In genomic region chr21:46455575-46456385, GRCh38 we compare ENCODE assay signal across 9 cellular contexts. TPM values are rescaled to one million over a fixed set of nuclear protein-coding genes. Genes with fewer than 3 reads are reported as not detected.
DNase-seq lines count a peak whose midpoint lies in the region; ATAC-seq and TF ChIP-seq lines count a peak whose summit lies in the region.
"Had no signal": no experiment of that assay in that cellular context is flagged by ENCODE, and none has a peak within 500 bp of the region (broad histone marks: within the 10 kb centered on the region; RNA-seq: fewer than 3 reads in every experiment).

No MANE protein-coding gene starts in this region.

- no peaks in the 10 kb centered on the region for H3K27me3 ChIP-seq in fibroblast of lung (ENCODE audit: control insufficient read depth, insufficient read depth, low read length)

- peak; percentile 71 for DNase-seq in ELR (ENCODE audit: low read depth)
- DNase-seq in SW480 (ENCODE audit: low spot score) = peak; percentile 56
- peak; percentile 27 to 85 for DNase-seq in fibroblast of lung (ENCODE audit: low read depth in 2 of 2)
- DNase-seq in posterior cingulate gyrus = peak in 6 of 10 donors; percentile 37 to 94 (median 54)
- DNase-seq: activated naive CD4-positive, alpha-beta T cell treated with anti-CD3 and anti-CD28 coated beads for 36 hours had no signal

- H4K20me1 ChIP-seq in fibroblast of lung (ENCODE audit: control insufficient read depth, extremely low read depth, insufficient read depth, low read length) = no peaks in the 10 kb centered on the region

- no peak for TF ChIP-seq CTCF in fibroblast of lung (conservative IDR thresholded peaks at IDR 0.05 in 1 of 2, IDR thresholded peaks at IDR 0.05 in 1 of 2; ENCODE audit: low read depth in 1 of 2, low read length in 2 of 2)

- peaks cover 3% of the 10 kb centered on the region for H3K4me1 ChIP-seq in fibroblast of lung (ENCODE audit: control insufficient read depth, extremely low read depth, insufficient read depth, low read length)

- no peak overlapping the region for H3K4me2 ChIP-seq in fibroblast of lung (ENCODE audit: extremely low read depth, insufficient read depth, low read length)

- intact Hi-C loops in posterior cingulate gyrus (cut with DNase I) = loop anchor here (5.0 to 10.0 kb wide), 2 partner anchors 131 to 168 kb away; partner anchors contain the start of genes C21orf58, MCM3AP, PCNT and YBEY

- H3K9me3 ChIP-seq in fibroblast of lung (ENCODE audit: control insufficient read depth, insufficient read depth, low read depth, low read length) = no peaks in the 10 kb centered on the region

- H3K79me2 ChIP-seq in fibroblast of lung (ENCODE audit: control insufficient read depth, insufficient read depth, low read length) = peaks cover 23% of the 10 kb centered on the region

- peak overlapping the region; percentile 2 for H3K27ac ChIP-seq in fibroblast of lung (ENCODE audit: insufficient read depth, low read length)

- no peak overlapping the region for H3K4me3 ChIP-seq in fibroblast of lung (replicated peaks in 1 of 4; ENCODE audit: control extremely low read depth in 1 of 4, insufficient read depth in 1 of 4, low read depth in 3 of 4, low read length in 4 of 4)

- no peak overlapping the region for H3K9ac ChIP-seq in fibroblast of lung (ENCODE audit: insufficient read depth, low read length)

- H3K36me3 ChIP-seq in fibroblast of lung (ENCODE audit: control insufficient read depth, insufficient read depth, low read length) = no peaks in the 10 kb centered on the region

- H2AFZ ChIP-seq in fibroblast of lung (ENCODE audit: low read length) = no peak overlapping the region

- ATAC-seq in GM21360 (IDR thresholded peaks at IDR 0.05; ENCODE audit: unreplicated experiment) (no peak), GM18861 (IDR thresholded peaks at IDR 0.05; ENCODE audit: unreplicated experiment) (no peak), HG02763 (IDR thresholded peaks at IDR 0.05; ENCODE audit: unreplicated experiment) (no peak), HG03196 (IDR thresholded peaks at IDR 0.05; ENCODE audit: unreplicated experiment) (no peak)

RNA-seq across cellular contexts. Expression of gene DIP2A, which starts 2.9 kb away (rescaled TPM):
- 13.6 and 21.1 TPM in 2 replicates for total RNA-seq in fibroblast of lung
- 16.3 and 19.6 TPM in 2 replicates for polyA plus RNA-seq in fibroblast of lung
- polyA plus RNA-seq in fibroblast of lung (2012) = 10.2 and 11.8 TPM in 2 replicates
- 30.7 and 37.9 TPM in 2 replicates for polyA minus RNA-seq in fibroblast of lung (ENCODE audit: low replicate concordance)
